ENCODE assay signal across 2 cellular contexts in the genomic region with DNA sequence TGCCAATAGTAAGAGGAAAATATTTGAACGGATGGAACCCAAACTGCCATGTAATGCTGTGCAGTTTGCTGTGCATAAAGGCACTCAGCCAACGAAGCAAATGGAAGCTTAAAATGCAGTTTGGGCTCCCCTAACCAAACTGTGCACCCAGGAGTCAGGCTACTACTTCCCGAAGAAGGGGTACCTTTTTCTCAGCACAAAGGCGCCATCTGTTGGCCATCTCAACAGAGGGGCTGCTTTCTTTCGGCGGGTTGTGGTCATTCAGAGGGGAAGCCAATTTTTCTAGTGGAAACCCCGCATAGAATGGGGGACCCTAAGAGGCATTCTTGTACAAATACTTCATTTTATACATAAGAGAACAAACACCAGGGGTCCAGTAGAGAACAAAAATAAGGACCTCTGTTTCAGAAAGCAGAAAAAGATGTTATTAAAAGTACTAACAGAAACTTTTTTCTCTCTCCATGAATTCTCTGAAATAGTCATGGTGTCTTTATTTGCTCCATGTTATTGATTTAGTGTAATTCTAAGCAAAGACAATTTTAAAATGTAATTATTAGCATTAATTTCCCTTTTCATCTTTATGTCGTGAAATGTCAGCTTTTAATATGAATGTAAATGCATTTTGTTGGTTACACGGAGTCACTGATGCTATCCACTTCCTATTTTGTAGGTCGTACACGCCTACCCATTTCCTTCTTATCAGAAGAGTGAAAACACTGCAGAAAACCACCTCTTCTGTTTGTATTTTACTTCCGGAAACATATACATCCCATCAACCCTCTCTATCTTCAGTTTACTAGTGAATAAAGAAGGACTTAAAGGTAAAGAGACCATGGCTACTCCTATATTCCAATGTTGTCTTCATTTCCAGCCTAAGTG.
TF ChIP-seq lines count a peak whose summit lies in the region.

No MANE protein-coding gene starts in this region.

TF ChIP-seq in IMR-90, 13 proteins besides CTCF, POLR2A, EP300 and RAD21 (continued from another document):
- TF ChIP-seq, protein P1, sequence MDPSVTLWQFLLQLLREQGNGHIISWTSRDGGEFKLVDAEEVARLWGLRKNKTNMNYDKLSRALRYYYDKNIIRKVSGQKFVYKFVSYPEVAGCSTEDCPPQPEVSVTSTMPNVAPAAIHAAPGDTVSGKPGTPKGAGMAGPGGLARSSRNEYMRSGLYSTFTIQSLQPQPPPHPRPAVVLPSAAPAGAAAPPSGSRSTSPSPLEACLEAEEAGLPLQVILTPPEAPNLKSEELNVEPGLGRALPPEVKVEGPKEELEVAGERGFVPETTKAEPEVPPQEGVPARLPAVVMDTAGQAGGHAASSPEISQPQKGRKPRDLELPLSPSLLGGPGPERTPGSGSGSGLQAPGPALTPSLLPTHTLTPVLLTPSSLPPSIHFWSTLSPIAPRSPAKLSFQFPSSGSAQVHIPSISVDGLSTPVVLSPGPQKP (IDR thresholded peaks at IDR 0.05; ENCODE audit: borderline replicate concordance, low read depth, low read length): no peak
- peak; percentile 37; the same call in 1 of the 2 replicates for TF ChIP-seq SMC3 (IDR thresholded peaks at IDR 0.05; ENCODE audit: low read depth, low read length)

TF ChIP-seq in endothelial cell of umbilical vein, 7 proteins besides CTCF, POLR2A, EP300 and RAD21 (continued from another document):
- TF ChIP-seq GATA2 (IDR thresholded peaks at IDR 0.05; ENCODE audit: insufficient read depth, insufficient read length, low read depth, low read length): no peak
- no peak for TF ChIP-seq EZH2 (IDR thresholded peaks at IDR 0.05; ENCODE audit: borderline replicate concordance, low read depth, low read length, severe bottlenecking)
- TF ChIP-seq, protein P2, sequence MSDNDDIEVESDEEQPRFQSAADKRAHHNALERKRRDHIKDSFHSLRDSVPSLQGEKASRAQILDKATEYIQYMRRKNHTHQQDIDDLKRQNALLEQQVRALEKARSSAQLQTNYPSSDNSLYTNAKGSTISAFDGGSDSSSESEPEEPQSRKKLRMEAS (IDR thresholded peaks at IDR 0.05; ENCODE audit: insufficient read depth, insufficient read length): no peak
TF ChIP-seq in endothelial cell of umbilical vein: peak in this region for 0.
